In genomic region chr11:128893578-128894295, GRCh38 we compare ENCODE assay signal across 13 cellular contexts.
DNase-seq lines count a peak whose midpoint lies in the region; ATAC-seq lines count a peak whose summit lies in the region.
"Had no signal": no experiment of that assay in that cellular context is flagged by ENCODE, and none has a peak within 500 bp of the region (broad histone marks: within the 10 kb centered on the region; RNA-seq: fewer than 3 reads in every experiment).

No MANE protein-coding gene starts in this region.

- H3K4me1 ChIP-seq in subcutaneous abdominal adipose tissue (ENCODE audit: control insufficient read depth in 5 of 5, insufficient read depth in 5 of 5, low read length in 5 of 5) = peaks cover 0 to 54% (median 22%) of the 10 kb centered on the region in 5 donors

- H3K4me1 Mint-ChIP-seq in stimulated activated effector memory CD8-positive, alpha-beta T cell treated with anti-CD3 and anti-CD28 coated beads, Interleukin-12 subunit alpha, Interleukin-12 subunit beta, amount 100 ng/mL, for 72 hours = peaks cover 14% of the 10 kb centered on the region

- H3K9ac ChIP-seq in subcutaneous abdominal adipose tissue (ENCODE audit: low read length in 5 of 5) = no peak overlapping the region

- no peaks in the 10 kb centered on the region for H3K36me3 ChIP-seq in subcutaneous abdominal adipose tissue (ENCODE audit: control insufficient read depth in 5 of 5, insufficient read depth in 5 of 5, low read length in 5 of 5)
- H3K36me3 ChIP-seq: gastrocnemius medialis, tibial nerve had no signal

- H3K27me3 ChIP-seq in subcutaneous abdominal adipose tissue (ENCODE audit: control insufficient read depth in 5 of 5, insufficient read depth in 4 of 5, low read length in 5 of 5) = peaks cover 0 to 13% (median 8%) of the 10 kb centered on the region in 5 donors

- ATAC-seq in HG02884 (IDR thresholded peaks at IDR 0.05; ENCODE audit: unreplicated experiment) = peak; percentile 48
- ATAC-seq in stimulated activated effector memory CD8-positive, alpha-beta T cell treated with anti-CD3 and anti-CD28 coated beads, Interleukin-12 subunit alpha, Interleukin-12 subunit beta, amount 100 ng/mL, for 72 hours = no peak
- ATAC-seq: gastrocnemius medialis had no signal

- H3K27ac ChIP-seq in subcutaneous abdominal adipose tissue (ENCODE audit: low read depth, low read length) = no peak overlapping the region
- H3K27ac ChIP-seq: 22Rv1, gastrocnemius medialis, tibial nerve had no signal

- DNase-seq in NCI-H2107 treated with DMSO at 0.1 percent for 48 hours (lab: John Stamatoyannopoulos, UW; ENCODE audit: unreplicated experiment) = peak; percentile 37
- DNase-seq in NCI-H2107 (lab: John Stamatoyannopoulos, UW) = no peak
- DNase-seq in SW480 (ENCODE audit: low spot score) = peak; percentile 57
- no peak for DNase-seq in stimulated activated effector memory CD8-positive, alpha-beta T cell treated with anti-CD3 and anti-CD28 coated beads, Interleukin-12 subunit alpha, Interleukin-12 subunit beta, amount 100 ng/mL, for 72 hours (ENCODE audit: low spot score in 2 of 2)
- DNase-seq in NCI-H2196 (lab: John Stamatoyannopoulos, UW; ENCODE audit: unreplicated experiment) = no peak
- DNase-seq in SIG-M5 (lab: John Stamatoyannopoulos, UW) = no peak
- DNase-seq: activated CD8-positive, alpha-beta memory T cell treated with anti-CD3 and anti-CD28 coated beads, Interleukin-2, amount 50 U/mL, for 48 hours; gastrocnemius medialis; NCI-H1694 had no signal

- H3K9me3 ChIP-seq in subcutaneous abdominal adipose tissue (ENCODE audit: control insufficient read depth in 5 of 5, low read length in 5 of 5) = no peaks in the 10 kb centered on the region
- H3K9me3 ChIP-seq: gastrocnemius medialis, tibial nerve had no signal

- H3K36me3 Mint-ChIP-seq in stimulated activated effector memory CD8-positive, alpha-beta T cell treated with anti-CD3 and anti-CD28 coated beads, Interleukin-12 subunit alpha, Interleukin-12 subunit beta, amount 100 ng/mL, for 72 hours = no peaks in the 10 kb centered on the region

- H3K4me3 Mint-ChIP-seq in stimulated activated effector memory CD8-positive, alpha-beta T cell treated with anti-CD3 and anti-CD28 coated beads, Interleukin-12 subunit alpha, Interleukin-12 subunit beta, amount 100 ng/mL, for 72 hours = no peak overlapping the region

- no peak overlapping the region for H3K27ac Mint-ChIP-seq in stimulated activated effector memory CD8-positive, alpha-beta T cell treated with anti-CD3 and anti-CD28 coated beads, Interleukin-12 subunit alpha, Interleukin-12 subunit beta, amount 100 ng/mL, for 72 hours

- no peaks in the 10 kb centered on the region for H3K9me3 Mint-ChIP-seq in stimulated activated effector memory CD8-positive, alpha-beta T cell treated with anti-CD3 and anti-CD28 coated beads, Interleukin-12 subunit alpha, Interleukin-12 subunit beta, amount 100 ng/mL, for 72 hours

- H3K4me3 ChIP-seq in subcutaneous abdominal adipose tissue (ENCODE audit: low read depth in 1 of 5, low read length in 5 of 5) = peak overlapping the region in 3 of 5 donors; percentile 7 to 24 (median 11)
- H3K4me3 ChIP-seq: gastrocnemius medialis, tibial nerve had no signal

Comparison
In these comparisons a context has a peak if more than half of its experiments do, and no peak if none do; other contexts are left out.
1. DNase-seq: peak in NCI-H2107 treated with DMSO at 0.1 percent for 48 hours (single experiment) and SW480 (single experiment); none in NCI-H2107 (single experiment), stimulated activated effector memory CD8-positive, alpha-beta T cell treated with anti-CD3 and anti-CD28 coated beads, Interleukin-12 subunit alpha, Interleukin-12 subunit beta, amount 100 ng/mL, for 72 hours (0 of 2), NCI-H2196 (single experiment) and SIG-M5 (single experiment).